8 cellular contexts compared by ENCODE assay signal in the genomic region with DNA sequence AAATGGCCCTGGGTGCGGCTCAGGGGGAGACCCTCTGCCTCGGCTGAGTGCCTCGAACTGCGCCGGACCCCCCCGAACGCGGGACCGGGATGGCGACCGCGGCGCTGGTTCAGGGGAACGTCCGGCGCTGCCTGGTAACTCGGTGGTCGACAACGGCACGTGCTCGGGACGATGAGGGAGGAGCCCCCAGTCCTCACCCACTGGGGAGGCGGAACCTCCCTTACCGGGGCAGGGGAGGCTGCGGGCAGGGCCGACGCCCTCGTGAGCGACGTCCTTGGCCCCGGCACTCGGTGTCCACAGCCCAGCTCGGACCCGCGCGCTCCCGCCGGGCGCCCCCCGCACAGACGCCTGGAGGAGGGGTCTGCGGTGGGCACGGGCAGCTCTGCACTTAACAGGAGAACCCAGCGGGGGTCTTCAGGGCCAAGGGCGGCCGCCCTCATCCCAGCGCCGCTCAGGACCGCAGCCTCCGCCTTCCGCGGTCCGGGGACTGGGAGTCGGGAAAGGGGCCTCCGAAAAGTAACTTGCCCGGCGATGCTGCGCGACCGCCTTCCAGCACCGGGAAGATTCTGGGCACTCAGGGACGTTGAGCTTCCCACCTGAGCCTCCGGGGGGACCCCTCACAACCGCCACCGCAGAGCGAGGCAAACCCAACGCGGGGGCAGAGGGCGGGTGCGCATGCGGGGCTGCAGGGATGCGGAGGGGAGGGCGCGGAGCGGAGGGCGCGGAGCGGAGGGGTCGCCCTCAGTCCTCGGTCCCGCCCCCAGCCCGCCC. TPM values are rescaled to one million over a fixed set of nuclear protein-coding genes. Genes with fewer than 3 reads are reported as not detected.
DNase-seq lines count a peak whose midpoint lies in the region; ATAC-seq and TF ChIP-seq lines count a peak whose summit lies in the region.

No MANE protein-coding gene starts in this region.

- H3K36me3 ChIP-seq in BLaER1 (no peaks in the 10 kb centered on the region), PC-3 (ENCODE audit: low read depth, low read length) (no peaks in the 10 kb centered on the region)

- H3K9me3 ChIP-seq in BLaER1 = no peaks in the 10 kb centered on the region
- H3K9me3 ChIP-seq in PC-3 (ENCODE audit: low read length) = no peaks in the 10 kb centered on the region

- no TSS peak for BruUV-seq in PC-3 (replicated peaks; lab: Mats Ljungman, UMichigan)

- TF ChIP-seq CTCF in PC-3 (conservative IDR thresholded peaks at IDR 0.05; ENCODE audit: low read depth, low read length) (no peak), fibroblast of pulmonary artery (IDR thresholded peaks at IDR 0.05; ENCODE audit: low read length, missing control alignments) (no peak)

- peaks cover 96% of the 10 kb centered on the region for H3K27me3 ChIP-seq in BLaER1
- H3K27me3 ChIP-seq in PC-3 (ENCODE audit: low read length) = no peaks in the 10 kb centered on the region

- DNase-seq in PC-3 (no peak), fibroblast of pulmonary artery (ENCODE audit: low read depth) (no peak), posterior vena cava (ENCODE audit: low spot score) (peak; percentile 81), NCI-H524 (lab: John Stamatoyannopoulos, UW) (no peak), DMS153 treated with DMSO at 0.1 percent for 48 hours (lab: John Stamatoyannopoulos, UW; ENCODE audit: unreplicated experiment) (no peak), HuH-7.5 (ENCODE audit: low spot score) (no peak)

- no peaks in the 10 kb centered on the region for H3F3A ChIP-seq in PC-3 (ENCODE audit: low read length, unreplicated experiment)

- peaks cover 62% of the 10 kb centered on the region for H4K20me1 ChIP-seq in BLaER1
- H4K20me1 ChIP-seq in PC-3 (ENCODE audit: low read length) = peaks cover 22% of the 10 kb centered on the region

- POLR2A ChIA-PET in PC-3 (lab: Charles Lee; ENCODE audit: unreplicated experiment) = no interaction called here

- no peaks in the 10 kb centered on the region for H3K9me2 ChIP-seq in PC-3 (replicated peaks; ENCODE audit: low read length)

- peak overlapping the region; percentile 70; the same call in 1 of the 2 replicates for H3K4me3 ChIP-seq in BLaER1
- H3K4me3 ChIP-seq in PC-3 (ENCODE audit: low read length) = peak overlapping the region; percentile 93
- H3K4me3 ChIP-seq in fibroblast of pulmonary artery (replicated peaks; ENCODE audit: low read depth, low read length) = peak overlapping the region; percentile 17

- H3K9ac ChIP-seq in BLaER1 (no peak overlapping the region), PC-3 (ENCODE audit: low read length) (peak overlapping the region; percentile 97)

- H3K27ac ChIP-seq in BLaER1 = no peak overlapping the region
- H3K27ac ChIP-seq in PC-3 (ENCODE audit: low read length) = no peak overlapping the region

- intact Hi-C loops in PC-3 (cut with micrococcal nuclease) = no loop called here
- intact Hi-C loops in posterior vena cava (cut with DNase I) = no loop called here

- H3K79me2 ChIP-seq in PC-3 (ENCODE audit: low read length) = peaks cover 46% of the 10 kb centered on the region

- CTCF ChIA-PET in PC-3 (lab: Charles Lee) = no interaction called here

- no peak overlapping the region for H2AFZ ChIP-seq in PC-3 (ENCODE audit: low read length)

- ATAC-seq in PC-3 (no peak), GM21528 (IDR thresholded peaks at IDR 0.05; ENCODE audit: low FRiP score, unreplicated experiment) (no peak)

- H3K4me1 ChIP-seq in BLaER1 (peaks cover 59% of the 10 kb centered on the region), PC-3 (ENCODE audit: insufficient read depth, low read length) (peaks cover 4% of the 10 kb centered on the region; the same call in 1 of the 2 replicates)

- H3K4me2 ChIP-seq in BLaER1 (peak overlapping the region; percentile 88), PC-3 (ENCODE audit: low read length) (peak overlapping the region; percentile 93)

RNA-seq across cellular contexts. Expression of a gene that starts 1.7 kb away (rescaled TPM):
- total RNA-seq in PC-3 (2014; rRNA removed) (233 and 379 TPM in 2 replicates), posterior vena cava (10 to 100 TPM; 53.5 to 54.4 TPM)

RNA-seq across cellular contexts. Expression of a gene that starts 15.1 kb away (rescaled TPM):
- 749 and 758 TPM in 2 replicates for total RNA-seq in PC-3 (2014; rRNA removed)
- 10 to 100 TPM; 22.9 to 47.3 TPM for total RNA-seq in posterior vena cava

RNA-seq across cellular contexts. Expression of a gene that starts 16.3 kb away (rescaled TPM):
- total RNA-seq in PC-3 (2014; rRNA removed) = 0.47 and 1.1 TPM in 2 replicates
- under 1 TPM in 1 of 2 donors, not detected in 1; 0.24 TPM for total RNA-seq in posterior vena cava

RNA-seq across cellular contexts. Expression of a gene that starts 21.7 kb away (rescaled TPM):
- total RNA-seq in PC-3 (2014; rRNA removed) (273 and 377 TPM in 2 replicates), posterior vena cava (10 to 100 TPM; 18.8 to 26.8 TPM)

RNA-seq across cellular contexts. Expression of a gene that starts 32.0 kb away (rescaled TPM):
- total RNA-seq in PC-3 (2014; rRNA removed) (14.0 and 18.3 TPM in 2 replicates), posterior vena cava (under 1 TPM; 0.86 to 0.88 TPM)

Comparison
In these comparisons a context has a peak if more than half of its experiments do, and no peak if none do; other contexts are left out.
1. H3K4me3 ChIP-seq: peak in every context shown above with its lines; median percentile 93 in PC-3; 70 in BLaER1; 17 in fibroblast of pulmonary artery.
2. RNA of a gene that starts 15.1 kb away (total RNA-seq): 749 to 758 TPM in PC-3; 22.9 to 47.3 TPM in posterior vena cava; every median in the first group is over 10 times any median in the second.